ENCODE assay signal across 13 cellular contexts in genomic region chr22:49828599-49828965, GRCh38. TPM values are rescaled to one million over a fixed set of nuclear protein-coding genes. Genes with fewer than 3 reads are reported as not detected.
A peak's percentile ranks its signal among the peaks of the same experiment; 100 is the strongest.
DNase-seq lines count a peak whose midpoint lies in the region; ATAC-seq and TF ChIP-seq lines count a peak whose summit lies in the region.
"Had no signal": no experiment of that assay in that cellular context is flagged by ENCODE, and none has a peak within 500 bp of the region (broad histone marks: within the 10 kb centered on the region; RNA-seq: fewer than 3 reads in every experiment).

No MANE protein-coding gene starts in this region.

- H4K20me1 ChIP-seq in BLaER1 treated with 17β-estradiol and CSF1 and Interleukin-3, amounts not matched to agents 10 nM and 100 nM = peaks cover 33 to 36% (median 36%) of the 10 kb centered on the region in 11 experiments

- peaks cover 23 to 52% (median 41%) of the 10 kb centered on the region in 10 experiments for H3K4me1 ChIP-seq in BLaER1 treated with 17β-estradiol and CSF1 and Interleukin-3, amounts not matched to agents 10 nM and 100 nM
- peaks cover 0 to 39% (median 30%) of the 10 kb centered on the region in 3 donors for H3K4me1 ChIP-seq in gastroesophageal sphincter

- peak overlapping the region; percentile 21 for H3K4me3 Mint-ChIP-seq in Calu3 (ENCODE audit: low read depth, unreplicated experiment)
- peak overlapping the region; percentile 70 for H3K4me3 Mint-ChIP-seq in activated T-helper 2 cell treated with anti-CD3 and anti-CD28 coated beads, Interferon-gamma antibody, Interleukin-2, Interleukin-4, amounts not matched to agents 10 μg/mL and 5 μg/mL and 100 μg/mL, durations not matched to agents 14 hours and 24 hours and 36 hours (ENCODE audit: low read depth)
- peak overlapping the region; percentile 39 to 80 (median 66) for H3K4me3 Mint-ChIP-seq in naive thymus-derived CD8-positive, alpha-beta T cell

- no peaks in the 10 kb centered on the region for H3K27me3 Mint-ChIP-seq in Calu3 (ENCODE audit: unreplicated experiment)
- H3K27me3 Mint-ChIP-seq in activated T-helper 2 cell treated with anti-CD3 and anti-CD28 coated beads, Interferon-gamma antibody, Interleukin-2, Interleukin-4, amounts not matched to agents 10 μg/mL and 5 μg/mL and 100 μg/mL, durations not matched to agents 14 hours and 24 hours and 36 hours (ENCODE audit: low read depth) = no peaks in the 10 kb centered on the region
- no peaks in the 10 kb centered on the region for H3K27me3 Mint-ChIP-seq in naive thymus-derived CD8-positive, alpha-beta T cell

- no peak overlapping the region; a peak in 1 of 20 replicates for H3K4me3 ChIP-seq in BLaER1 treated with 17β-estradiol and CSF1 and Interleukin-3, amounts not matched to agents 10 nM and 100 nM
- peak overlapping the region in 1 of 2 donors; percentile 86 for H3K4me3 ChIP-seq in gastroesophageal sphincter
- H3K4me3 ChIP-seq: mucosa of descending colon had no signal

- peaks cover 23% of the 10 kb centered on the region for H3K4me1 Mint-ChIP-seq in Calu3 (ENCODE audit: low read depth, unreplicated experiment)
- H3K4me1 Mint-ChIP-seq in activated T-helper 2 cell treated with anti-CD3 and anti-CD28 coated beads, Interferon-gamma antibody, Interleukin-2, Interleukin-4, amounts not matched to agents 10 μg/mL and 5 μg/mL and 100 μg/mL, durations not matched to agents 14 hours and 24 hours and 36 hours (ENCODE audit: low read depth) = peaks cover 45% of the 10 kb centered on the region
- peaks cover 24 to 42% (median 39%) of the 10 kb centered on the region in 4 donors for H3K4me1 Mint-ChIP-seq in naive thymus-derived CD8-positive, alpha-beta T cell

- peak overlapping the region; percentile 73 to 99 (median 85); a peak in 20 of 22 replicates for H3K4me2 ChIP-seq in BLaER1 treated with 17β-estradiol and CSF1 and Interleukin-3, amounts not matched to agents 10 nM and 100 nM

- ATAC-seq in naive thymus-derived CD8-positive, alpha-beta T cell = no peak
- ATAC-seq in gastroesophageal sphincter (no peak), GM19324 (IDR thresholded peaks at IDR 0.05; ENCODE audit: low FRiP score, unreplicated experiment) (no peak)

- DNase-seq in Calu3 = no peak
- no peak for DNase-seq in activated T-helper 2 cell treated with anti-CD3 and anti-CD28 coated beads, Interferon-gamma antibody, Interleukin-2, Interleukin-4, amounts not matched to agents 10 μg/mL and 5 μg/mL and 100 μg/mL, durations not matched to agents 14 hours and 24 hours and 36 hours (ENCODE audit: low spot score)
- DNase-seq in naive thymus-derived CD8-positive, alpha-beta T cell = no peak
- DNase-seq in NCI-H1694 treated with DMSO at 0.1 percent for 48 hours (lab: John Stamatoyannopoulos, UW) = no peak
- DNase-seq in globus pallidus (ENCODE audit: low spot score) = no peak
- DNase-seq: activated gamma-delta T cell, NCI-H1092 treated with DMSO at 0.1 percent for 48 hours, NCI-H524 had no signal

- POLR2A ChIA-PET in naive thymus-derived CD8-positive, alpha-beta T cell (lab: Charles Lee) = interaction anchor here (0.7 to 2.4 kb wide), 5 partner anchors 10 to 675 kb away, joined by 3 to 18 read pairs (median 3); no protein-coding TSS in a partner anchor

- H3K27me3 ChIP-seq in BLaER1 treated with 17β-estradiol and CSF1 and Interleukin-3, amounts not matched to agents 10 nM and 100 nM = no peaks in the 10 kb centered on the region
- H3K27me3 ChIP-seq in gastroesophageal sphincter = no peaks in the 10 kb centered on the region
- H3K27me3 ChIP-seq: right atrium auricular region had no signal

- CTCF ChIA-PET in Calu3 (lab: Charles Lee) = no interaction called here

- H3K27ac ChIP-seq in BLaER1 treated with 17β-estradiol and CSF1 and Interleukin-3, amounts not matched to agents 10 nM and 100 nM = peak overlapping the region in 7 of 11 experiments; percentile 92 to 97 (median 94); a peak in 13 of 22 replicates
- H3K27ac ChIP-seq in gastroesophageal sphincter = no peak overlapping the region

- H3K27ac Mint-ChIP-seq in Calu3 (ENCODE audit: unreplicated experiment) = no peak overlapping the region
- peak overlapping the region; percentile 89 for H3K27ac Mint-ChIP-seq in activated T-helper 2 cell treated with anti-CD3 and anti-CD28 coated beads, Interferon-gamma antibody, Interleukin-2, Interleukin-4, amounts not matched to agents 10 μg/mL and 5 μg/mL and 100 μg/mL, durations not matched to agents 14 hours and 24 hours and 36 hours
- H3K27ac Mint-ChIP-seq in naive thymus-derived CD8-positive, alpha-beta T cell = peak overlapping the region in 9 of 10 donors; percentile 27 to 95 (median 84)

- peaks cover 67% of the 10 kb centered on the region for H3K36me3 Mint-ChIP-seq in Calu3 (ENCODE audit: insufficient read depth, unreplicated experiment)
- peaks cover 35% of the 10 kb centered on the region for H3K36me3 Mint-ChIP-seq in activated T-helper 2 cell treated with anti-CD3 and anti-CD28 coated beads, Interferon-gamma antibody, Interleukin-2, Interleukin-4, amounts not matched to agents 10 μg/mL and 5 μg/mL and 100 μg/mL, durations not matched to agents 14 hours and 24 hours and 36 hours (ENCODE audit: low read depth)
- peaks cover 6 to 14% (median 6%) of the 10 kb centered on the region in 3 donors for H3K36me3 Mint-ChIP-seq in naive thymus-derived CD8-positive, alpha-beta T cell

- intact Hi-C loops in Calu3 (cut with micrococcal nuclease; ENCODE audit: unreplicated experiment) = no loop called here
- intact Hi-C loops in activated T-helper 2 cell treated with anti-CD3 and anti-CD28 coated beads, Interferon-gamma antibody, Interleukin-2, Interleukin-4, amounts not matched to agents 10 μg/mL and 5 μg/mL and 100 μg/mL, durations not matched to agents 14 hours and 24 hours and 36 hours (cut with micrococcal nuclease) = loop anchor here (5.0 kb wide), 1 partner anchor 39 kb away; no protein-coding TSS in a partner anchor

- TF ChIP-seq POLR2A in gastroesophageal sphincter (IDR thresholded peaks at IDR 0.05) = no peak

- no TSS peak for BruUV-seq in Calu3 (replicated peaks; lab: Mats Ljungman, UMichigan)

- H3K9me3 ChIP-seq in BLaER1 treated with 17β-estradiol and CSF1 and Interleukin-3, amounts not matched to agents 10 nM and 100 nM (replicated peaks in 1 of 11) = 0 out of 22 replicates have a peak, but pooled peaks cover 0 to 8% (median 0%) of the 10 kb centered on the region in 11 experiments
- peaks cover 0 to 18% (median 0%) of the 10 kb centered on the region in 3 donors for H3K9me3 ChIP-seq in gastroesophageal sphincter
- H3K9me3 ChIP-seq: mucosa of descending colon, right atrium auricular region had no signal

- H3K9me3 Mint-ChIP-seq in Calu3 (ENCODE audit: low read depth, unreplicated experiment) = peaks cover 6% of the 10 kb centered on the region
- peaks cover 8% of the 10 kb centered on the region for H3K9me3 Mint-ChIP-seq in activated T-helper 2 cell treated with anti-CD3 and anti-CD28 coated beads, Interferon-gamma antibody, Interleukin-2, Interleukin-4, amounts not matched to agents 10 μg/mL and 5 μg/mL and 100 μg/mL, durations not matched to agents 14 hours and 24 hours and 36 hours
- H3K9me3 Mint-ChIP-seq in naive thymus-derived CD8-positive, alpha-beta T cell = no peaks in the 10 kb centered on the region

- peak overlapping the region in 7 of 11 experiments; percentile 93 to 99 (median 98); a peak in 9 of 22 replicates for H3K9ac ChIP-seq in BLaER1 treated with 17β-estradiol and CSF1 and Interleukin-3, amounts not matched to agents 10 nM and 100 nM

- TF ChIP-seq CTCF in Calu3 (IDR thresholded peaks at IDR 0.05; ENCODE audit: unreplicated experiment) (no peak), gastroesophageal sphincter (IDR thresholded peaks at IDR 0.05) (no peak)

- TF ChIP-seq EP300 in gastroesophageal sphincter (IDR thresholded peaks at IDR 0.05) = no peak

- peaks cover 6 to 23% (median 20%) of the 10 kb centered on the region in 11 experiments for H3K36me3 ChIP-seq in BLaER1 treated with 17β-estradiol and CSF1 and Interleukin-3, amounts not matched to agents 10 nM and 100 nM
- H3K36me3 ChIP-seq in gastroesophageal sphincter = peaks cover 0 to 15% of the 10 kb centered on the region in 2 donors

- WGBS in gastroesophageal sphincter (ENCODE audit: low coverage in 1 of 2), 2 donors = 77 to 88% methylated on average over 10 to 11 of the region's 14 CpGs

RNA-seq across cellular contexts. Expression of gene BRD1, which starts 0.9 kb away (rescaled TPM):
- total RNA-seq in Calu3 (2022) (38.8 and 41.4 TPM in 2 replicates), gastroesophageal sphincter (10 to 100 TPM; 36.0 to 66.0 (median 45.5) TPM)
- 41.3 and 46.2 TPM in 2 replicates for total RNA-seq in activated T-helper 2 cell treated with anti-CD3 and anti-CD28 coated beads, Interferon-gamma antibody, Interleukin-2, Interleukin-4, amounts not matched to agents 10 μg/mL and 5 μg/mL and 100 μg/mL, durations not matched to agents 14 hours and 24 hours and 36 hours
- total RNA-seq in naive thymus-derived CD8-positive, alpha-beta T cell = 10 to 100 TPM; 80.9 to 86.8 TPM
- 1 to 10 TPM; 1.9 to 3.7 (median 2.2) TPM for polyA plus RNA-seq in naive thymus-derived CD8-positive, alpha-beta T cell

RNA-seq across cellular contexts. Expression of gene ZBED4, which starts 25.1 kb away (rescaled TPM):
- total RNA-seq in Calu3 (2022) (28.1 and 30.0 TPM in 2 replicates), gastroesophageal sphincter (10 to 100 TPM in 1 of 4 donors, 1 to 10 TPM in 3; 6.9 to 12.3 (median 7.1) TPM)
- total RNA-seq in activated T-helper 2 cell treated with anti-CD3 and anti-CD28 coated beads, Interferon-gamma antibody, Interleukin-2, Interleukin-4, amounts not matched to agents 10 μg/mL and 5 μg/mL and 100 μg/mL, durations not matched to agents 14 hours and 24 hours and 36 hours = 25.2 and 25.6 TPM in 2 replicates
- 10 to 100 TPM; 17.6 to 18.1 TPM for total RNA-seq in naive thymus-derived CD8-positive, alpha-beta T cell
- 10 to 100 TPM in 1 of 3 donors, 1 to 10 TPM in 2; 5.5 to 11.4 (median 8.1) TPM for polyA plus RNA-seq in naive thymus-derived CD8-positive, alpha-beta T cell

Comparison
In these comparisons a context has a peak if more than half of its experiments do, and no peak if none do; other contexts are left out.
1. H3K27ac ChIP-seq: peak in BLaER1 treated with 17β-estradiol and CSF1 and Interleukin-3, amounts not matched to agents 10 nM and 100 nM (7 of 11); none in gastroesophageal sphincter (0 of 4).
2. Peak in every context shown above with its lines, with median percentiles within 50 percentile points of each other: H3K4me3 Mint-ChIP-seq.